In genomic region chr19:35377656-35378055, GRCh38 we compare ENCODE assay signal across 35 cellular contexts. TPM values are rescaled to one million over a fixed set of nuclear protein-coding genes. Genes with fewer than 3 reads are reported as not detected.
"Had no signal": no experiment of that assay in that cellular context is flagged by ENCODE, and none has a peak within 500 bp of the region (broad histone marks: within the 10 kb centered on the region; RNA-seq: fewer than 3 reads in every experiment).

No MANE protein-coding gene starts in this region.

- H3K36me3 Mint-ChIP-seq: activated CD4-positive, alpha-beta memory T cell treated with anti-CD3 and anti-CD28 coated beads for 36 hours; activated naive CD4-positive, alpha-beta T cell treated with anti-CD3 and anti-CD28 coated beads, Interleukin-2, amount 50 U/mL, for 72 hours; brain had no signal

- H3K9me3 ChIP-seq: adrenal gland, MG63 had no signal

- H3K27ac Mint-ChIP-seq: activated B cell treated with CpG ODN at 0.5 μM for 24 hours; activated CD4-positive, alpha-beta memory T cell treated with anti-CD3 and anti-CD28 coated beads for 36 hours; activated naive CD4-positive, alpha-beta T cell treated with anti-CD3 and anti-CD28 coated beads for 36 hours; activated naive CD4-positive, alpha-beta T cell treated with anti-CD3 and anti-CD28 coated beads, Interleukin-2, amount 50 U/mL, for 72 hours; activated T-helper 1 cell treated with anti-CD3 and anti-CD28 coated beads, Interleukin-12 subunit alpha, Interleukin-12 subunit beta, Interleukin-2, Interleukin-4 antibody, amounts not matched to agents 30 ng/mL and 10 ng/mL and 1 ng/mL, durations not matched to agents 14 hours and 24 hours and 36 hours; brain had no signal

- H3K27me3 ChIP-seq: adrenal gland had no signal

- ATAC-seq: activated naive CD4-positive, alpha-beta T cell treated with anti-CD3 and anti-CD28 coated beads, Interleukin-2, amount 50 U/mL, for 72 hours; activated T-cell treated with anti-CD3 and anti-CD28 coated beads, Interleukin-2, amount 50 U/mL, for 4 hours; Panc1 had no signal

- H3K36me3 ChIP-seq: adrenal gland, MG63 had no signal

- H3K4me1 Mint-ChIP-seq: brain had no signal

- H3K4me3 ChIP-seq: adrenal gland, MG63 had no signal

- H3K4me3 Mint-ChIP-seq: activated CD4-positive, alpha-beta memory T cell treated with anti-CD3 and anti-CD28 coated beads for 36 hours; activated naive CD4-positive, alpha-beta T cell treated with anti-CD3 and anti-CD28 coated beads for 36 hours; activated T-cell treated with anti-CD3 and anti-CD28 coated beads, Interleukin-2, amount 50 U/mL, for 4 hours; activated T-helper 1 cell treated with anti-CD3 and anti-CD28 coated beads, Interleukin-12 subunit alpha, Interleukin-12 subunit beta, Interleukin-2, Interleukin-4 antibody, amounts not matched to agents 30 ng/mL and 10 ng/mL and 1 ng/mL, durations not matched to agents 14 hours and 24 hours and 36 hours; brain had no signal

- H3K9me3 Mint-ChIP-seq: activated B cell treated with CpG ODN at 0.5 μM for 24 hours; activated naive CD4-positive, alpha-beta T cell treated with anti-CD3 and anti-CD28 coated beads for 36 hours had no signal

- H3K27ac ChIP-seq: adrenal gland, VCaP had no signal

- DNase-seq: activated B cell treated with CpG ODN at 0.5 μM for 24 hours; activated CD4-positive, alpha-beta memory T cell treated with anti-CD3 and anti-CD28 coated beads for 36 hours; activated CD4-positive, alpha-beta T cell treated with anti-CD3 and anti-CD28 coated beads for 4 hours; activated CD4-positive, alpha-beta T cell treated with anti-CD3 and anti-CD28 coated beads, Interleukin-2, amount 50 U/mL, for 1 hour; activated CD4-positive, CD25-positive, alpha-beta regulatory T cell treated with anti-CD3 and anti-CD28 coated beads, Interleukin-2, amount 50 U/mL, for 72 hours; activated CD8-positive, alpha-beta memory T cell treated with anti-CD3 and anti-CD28 coated beads, Interleukin-2, amount 50 U/mL, for 4 hours; activated gamma-delta T cell treated with Interleukin-2 at 50 U/mL for 16 hours; activated naive CD4-positive, alpha-beta T cell treated with anti-CD3 and anti-CD28 coated beads for 36 hours; activated T-cell treated with anti-CD3 and anti-CD28 coated beads for 4 hours; activated T-cell treated with anti-CD3 and anti-CD28 coated beads, Interleukin-2, amount 50 U/mL, for 4 hours; Kasumi-1; KG1; MG63; NCI-H1048; NCI-H1105 treated with DMSO at 0.1 percent for 48 hours; NCI-H1436; NCI-H1694; NCI-H1930; NCI-H345; NCI-H524 treated with DMSO at 0.1 percent for 48 hours; SIG-M5; SW 1271; T-helper 1 cell; T-helper 2 cell; T-helper 9 cell had no signal

RNA-seq across cellular contexts. Expression of gene GPR42, which starts 6.8 kb away (rescaled TPM):
- total RNA-seq: activated B cell treated with CpG ODN at 0.5 μM for 24 hours; activated T-helper 1 cell treated with anti-CD3 and anti-CD28 coated beads, Interleukin-12 subunit alpha, Interleukin-12 subunit beta, Interleukin-2, Interleukin-4 antibody, amounts not matched to agents 30 ng/mL and 10 ng/mL and 1 ng/mL, durations not matched to agents 14 hours and 24 hours and 36 hours; adrenal gland; bronchial epithelial cell; NCI-H460; RPMI7951; SK-MEL-5 had no signal
- polyA plus RNA-seq: adrenal gland had no signal

RNA-seq across cellular contexts. Expression of gene FFAR3, which starts 19.4 kb away (rescaled TPM):
- total RNA-seq: bronchial epithelial cell, NCI-H460, RPMI7951, SK-MEL-5 had no signal

RNA-seq across cellular contexts. Expression of gene FFAR1, which starts 30.0 kb away (rescaled TPM):
- total RNA-seq: activated T-cell treated with anti-CD3 and anti-CD28 coated beads, Interleukin-2, amount 50 U/mL, for 4 hours; adrenal gland; bronchial epithelial cell; NCI-H460; RPMI7951; SK-MEL-5 had no signal

RNA-seq across cellular contexts. Expression of gene CD22, which starts 48.7 kb away (rescaled TPM):
- total RNA-seq: NCI-H460 had no signal
